ENCODE assay signal across 14 cellular contexts in the genomic region with DNA sequence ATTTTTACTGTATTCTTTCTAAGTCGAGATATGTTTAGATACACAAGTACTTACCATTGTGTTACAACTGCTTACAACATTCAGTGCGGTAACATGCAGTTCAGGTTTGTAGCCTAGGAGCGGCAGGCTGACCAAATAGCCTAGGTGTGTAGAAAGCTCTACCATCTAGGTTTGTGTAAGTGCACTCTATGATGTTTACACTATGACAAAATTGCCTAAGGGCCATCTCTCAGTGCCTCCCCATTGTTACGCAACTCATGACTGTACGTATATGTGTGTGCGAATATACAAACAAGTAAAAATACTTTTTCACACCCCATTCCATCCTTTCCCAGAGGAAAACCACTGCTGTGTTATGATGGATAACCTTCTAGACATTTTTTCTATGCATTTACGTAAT. TPM values are rescaled to one million over a fixed set of nuclear protein-coding genes. Genes with fewer than 3 reads are reported as not detected.
DNase-seq lines count a peak whose midpoint lies in the region; TF ChIP-seq lines count a peak whose summit lies in the region.
"Had no signal": no experiment of that assay in that cellular context is flagged by ENCODE, and none has a peak within 500 bp of the region (broad histone marks: within the 10 kb centered on the region; RNA-seq: fewer than 3 reads in every experiment).

No MANE protein-coding gene starts in this region.

- no peaks in the 10 kb centered on the region for H3K27me3 ChIP-seq in brain microvascular endothelial cell (replicated peaks)
- H3K27me3 ChIP-seq: esophagus muscularis mucosa had no signal

- no peaks in the 10 kb centered on the region for H3K4me1 Mint-ChIP-seq in progenitor cell of endocrine pancreas (ENCODE audit: low read depth)

- DNase-seq in H4 (ENCODE audit: low spot score): peak; percentile 90
- DNase-seq in NB4 (ENCODE audit: low read depth): peak; percentile 70
- DNase-seq in brain microvascular endothelial cell: peak; percentile 58
- peak; percentile 47 for DNase-seq in non-pigmented ciliary epithelial cell (ENCODE audit: low read depth)
- no peak for DNase-seq in NCI-H187 treated with DMSO at 0.1 percent for 48 hours (lab: John Stamatoyannopoulos, UW)
- no peak for DNase-seq in progenitor cell of endocrine pancreas (ENCODE audit: low spot score, unreplicated experiment)
- DNase-seq in lower leg skin (ENCODE audit: low spot score in 2 of 2): no peak
- DNase-seq: activated CD4-positive, alpha-beta memory T cell treated with anti-CD3 and anti-CD28 coated beads for 36 hours; Karpas-422; right cardiac atrium; substantia nigra had no signal

- no peak overlapping the region for H3K4me3 Mint-ChIP-seq in progenitor cell of endocrine pancreas (ENCODE audit: low read depth)
- H3K4me3 Mint-ChIP-seq: activated CD4-positive, alpha-beta memory T cell treated with anti-CD3 and anti-CD28 coated beads for 36 hours; T-helper 1 cell treated with Interleukin-12 subunit alpha and Interleukin-12 subunit beta and Interleukin-4 antibody, amounts not matched to agents 30 μg/mL and 1 μg/mL, for 36 hours had no signal

- H3K4me3 ChIP-seq in NB4 (ENCODE audit: low read depth, low read length) (no peak overlapping the region), brain microvascular endothelial cell (ENCODE audit: low read depth, low read length) (no peak overlapping the region), lower leg skin (ENCODE audit: low read depth, poor library complexity, severe bottlenecking) (no peak overlapping the region)
- H3K4me3 ChIP-seq: esophagus muscularis mucosa, GM12878 had no signal

- TF ChIP-seq CTCF in NB4 (IDR thresholded peaks at IDR 0.05; ENCODE audit: low read depth, low read length) (no peak), brain microvascular endothelial cell (IDR thresholded peaks at IDR 0.05; ENCODE audit: low read depth, low read length, missing control alignments) (no peak), progenitor cell of endocrine pancreas (IDR thresholded peaks at IDR 0.05; ENCODE audit: unreplicated experiment) (no peak), lower leg skin (IDR thresholded peaks at IDR 0.05) (no peak)

- intact Hi-C loops in lower leg skin (cut with DNase I; ENCODE audit: low total_unique reads): no loop called here

- H3K27ac ChIP-seq in brain microvascular endothelial cell: peak overlapping the region; percentile 68
- H3K27ac ChIP-seq: esophagus muscularis mucosa had no signal

- no peaks in the 10 kb centered on the region for H3K27me3 Mint-ChIP-seq in progenitor cell of endocrine pancreas
- H3K27me3 Mint-ChIP-seq: activated CD4-positive, alpha-beta memory T cell treated with anti-CD3 and anti-CD28 coated beads for 36 hours had no signal

- no peaks in the 10 kb centered on the region for H3K36me3 ChIP-seq in brain microvascular endothelial cell (replicated peaks)

- in situ Hi-C loops in brain microvascular endothelial cell (cut with HindIII; ENCODE audit: low pct_ligation_motif_present, low sequenced_read_pairs): no loop called here

- peaks cover 8% of the 10 kb centered on the region for H3K36me3 Mint-ChIP-seq in progenitor cell of endocrine pancreas (ENCODE audit: insufficient read depth)

- WGBS in lower leg skin, 2 donors: 77 to 88% methylated on average over 7 of the region's 7 CpGs

- TF ChIP-seq POLR2A in NB4 (IDR thresholded peaks at IDR 0.05; ENCODE audit: extremely low read depth, insufficient read length) (no peak), lower leg skin (IDR thresholded peaks at IDR 0.05) (no peak)

- no peak overlapping the region for H3K27ac Mint-ChIP-seq in progenitor cell of endocrine pancreas
- H3K27ac Mint-ChIP-seq: T-helper 1 cell treated with Interleukin-12 subunit alpha and Interleukin-12 subunit beta and Interleukin-4 antibody, amounts not matched to agents 30 μg/mL and 1 μg/mL, for 36 hours had no signal

- H3K9me3 Mint-ChIP-seq in progenitor cell of endocrine pancreas (ENCODE audit: low read depth): no peaks in the 10 kb centered on the region
- H3K9me3 Mint-ChIP-seq: activated CD4-positive, alpha-beta memory T cell treated with anti-CD3 and anti-CD28 coated beads for 36 hours; T-helper 1 cell treated with Interleukin-12 subunit alpha and Interleukin-12 subunit beta and Interleukin-4 antibody, amounts not matched to agents 30 μg/mL and 1 μg/mL, for 36 hours had no signal

RNA-seq across cellular contexts. Expression of a gene that starts 44.3 kb away (rescaled TPM):
- 13.2 and 18.0 TPM in 2 replicates for total RNA-seq in H4 (2014; rRNA removed; shearing (Covaris generic))
- total RNA-seq in progenitor cell of endocrine pancreas: 36.3 and 37.6 TPM in 2 replicates
- total RNA-seq in lower leg skin: 10 to 100 TPM in 2 of 4 donors, 1 to 10 TPM in 2; 8.8 to 14.5 (median 10.2) TPM

Comparison
In these comparisons a context has a peak if more than half of its experiments do, and no peak if none do; other contexts are left out.
1. DNase-seq: peak in H4 (single experiment), NB4 (single experiment), brain microvascular endothelial cell (single experiment) and non-pigmented ciliary epithelial cell (single experiment); none in NCI-H187 treated with DMSO at 0.1 percent for 48 hours (single experiment), progenitor cell of endocrine pancreas (single experiment) and lower leg skin (0 of 2).